In genomic region chr4:76540496-76540895, GRCh38 we compare ENCODE assay signal across 1 cellular context.
TF ChIP-seq lines count a peak whose summit lies in the region.

No MANE protein-coding gene starts in this region.

TF ChIP-seq in IMR-90, 13 proteins besides CTCF, POLR2A, EP300 and RAD21 (continued from another document):
- TF ChIP-seq ELK1 (IDR thresholded peaks at IDR 0.05; ENCODE audit: borderline replicate concordance, low read depth, low read length) (no peak), SMC3 (IDR thresholded peaks at IDR 0.05; ENCODE audit: low read depth, low read length) (no peak), MAZ (IDR thresholded peaks at IDR 0.05; ENCODE audit: borderline replicate concordance, low read depth, low read length) (no peak), BHLHE40 (IDR thresholded peaks at IDR 0.05; ENCODE audit: low read depth, low read length) (no peak)
